14 cellular contexts compared by ENCODE assay signal in genomic region chr2:111162718-111163331, GRCh38. TPM values are rescaled to one million over a fixed set of nuclear protein-coding genes. Genes with fewer than 3 reads are reported as not detected.
A peak's percentile ranks its signal among the peaks of the same experiment; 100 is the strongest.
DNase-seq lines count a peak whose midpoint lies in the region; ATAC-seq and TF ChIP-seq lines count a peak whose summit lies in the region.
"Had no signal": no experiment of that assay in that cellular context is flagged by ENCODE, and none has a peak within 500 bp of the region (broad histone marks: within the 10 kb centered on the region; RNA-seq: fewer than 3 reads in every experiment).

No MANE protein-coding gene starts in this region.

- H3K36me3 Mint-ChIP-seq in CD4-positive, alpha-beta T cell (ENCODE audit: low read depth) = peaks cover 41% of the 10 kb centered on the region
- peaks cover 32% of the 10 kb centered on the region for H3K36me3 Mint-ChIP-seq in mesothelial cell of epicardium

- TF ChIP-seq CTCF in CD4-positive, alpha-beta T cell (IDR thresholded peaks at IDR 0.05) = no peak
- TF ChIP-seq CTCF in body of pancreas (IDR thresholded peaks at IDR 0.05) = no peak
- TF ChIP-seq CTCF in mesothelial cell of epicardium (IDR thresholded peaks at IDR 0.05; ENCODE audit: unreplicated experiment) = no peak

- H3K9me3 ChIP-seq in CD4-positive, alpha-beta T cell (ENCODE audit: control insufficient read depth, low read length) = no peaks in the 10 kb centered on the region
- H3K9me3 ChIP-seq in HUES64 (ENCODE audit: insufficient read depth, low read depth, low read length) (no peaks in the 10 kb centered on the region), body of pancreas (no peaks in the 10 kb centered on the region)
- H3K9me3 ChIP-seq: Caco-2, heart left ventricle, transverse colon had no signal

- no peaks in the 10 kb centered on the region for H3K27me3 ChIP-seq in CD4-positive, alpha-beta T cell (ENCODE audit: control insufficient read depth, insufficient read depth, low read length)
- H3K27me3 ChIP-seq in HUES64 (ENCODE audit: insufficient read depth, low read length) = no peaks in the 10 kb centered on the region
- H3K27me3 ChIP-seq in body of pancreas = no peaks in the 10 kb centered on the region
- H3K27me3 ChIP-seq: heart left ventricle, transverse colon had no signal

- H3K4me1 ChIP-seq in HUES64 (ENCODE audit: insufficient read depth, low read length) = peaks cover 21% of the 10 kb centered on the region
- peaks cover 28% of the 10 kb centered on the region for H3K4me1 ChIP-seq in body of pancreas

- H3K4me3 ChIP-seq in HUES64 (ENCODE audit: low read length) (no peak overlapping the region), body of pancreas (no peak overlapping the region)
- H3K4me3 ChIP-seq: heart left ventricle, transverse colon had no signal

- ATAC-seq in CD4-positive, alpha-beta T cell (ENCODE audit: poor library complexity) = no peak
- ATAC-seq in body of pancreas = peak; percentile 49
- no peak for ATAC-seq in HG02981 (IDR thresholded peaks at IDR 0.05; ENCODE audit: unreplicated experiment)
- ATAC-seq in GM21825 (IDR thresholded peaks at IDR 0.05; ENCODE audit: unreplicated experiment) = no peak

- H3K36me3 ChIP-seq in HUES64 (ENCODE audit: insufficient read depth, low read length) (peaks cover 76% of the 10 kb centered on the region), body of pancreas (replicated peaks in 1 of 2; ENCODE audit: insufficient read depth in 1 of 2, low read depth in 2 of 2) (peaks cover 0 to 7% of the 10 kb centered on the region in 2 donors)

- CTCF ChIA-PET in CD4-positive, alpha-beta T cell (lab: Charles Lee) = no interaction called here

- H3K9me3 Mint-ChIP-seq in CD4-positive, alpha-beta T cell = no peaks in the 10 kb centered on the region
- no peaks in the 10 kb centered on the region for H3K9me3 Mint-ChIP-seq in mesothelial cell of epicardium
- H3K9me3 Mint-ChIP-seq: central memory CD8-positive, alpha-beta T cell; naive thymus-derived CD8-positive, alpha-beta T cell had no signal

- POLR2A ChIA-PET in CD4-positive, alpha-beta T cell (lab: Charles Lee) = no interaction called here

- intact Hi-C loops in CD4-positive, alpha-beta T cell (cut with DNase I, micrococcal nuclease) = no loop called here
- intact Hi-C loops in body of pancreas (cut with DNase I) = no loop called here

- H3K27ac Mint-ChIP-seq in CD4-positive, alpha-beta T cell = peak overlapping the region; percentile 17
- H3K27ac Mint-ChIP-seq in mesothelial cell of epicardium = peak overlapping the region; percentile 57

- no peaks in the 10 kb centered on the region for H3K27me3 Mint-ChIP-seq in CD4-positive, alpha-beta T cell
- H3K27me3 Mint-ChIP-seq in mesothelial cell of epicardium (ENCODE audit: low read depth) = no peaks in the 10 kb centered on the region
- H3K27me3 Mint-ChIP-seq: central memory CD8-positive, alpha-beta T cell; naive thymus-derived CD8-positive, alpha-beta T cell had no signal

- TF ChIP-seq POLR2A in body of pancreas (IDR thresholded peaks at IDR 0.05) = no peak

- WGBS in HUES64 = 89% methylated on average over 11 of the region's 12 CpGs
- whole genome bisulfite sequencing in body of pancreas, 2 donors = 10 to 29% methylated on average over 10 to 12 of the region's 12 CpGs

- no peak for DNase-seq in CD4-positive, alpha-beta T cell
- DNase-seq in body of pancreas (peak in 2 of 4 donors; percentile 31 to 59), mesothelial cell of epicardium (ENCODE audit: low spot score in 2 of 2, unreplicated experiment in 2 of 2) (no peak), activated gamma-delta T cell treated with Interleukin-2 at 50 U/mL for 16 hours (no peak)
- no peak for DNase-seq in activated effector memory CD4-positive, alpha-beta T cell treated with anti-CD3 and anti-CD28 coated beads, Interleukin-2, amount 50 U/mL, for 16 hours
- DNase-seq: Caco-2; naive thymus-derived CD8-positive, alpha-beta T cell; stimulated activated CD4-positive, alpha-beta T cell treated with anti-CD3 and anti-CD28 coated beads, Interleukin-4, amount 100 ng/mL, for 1 hour had no signal

- H3K9ac ChIP-seq in HUES64 (ENCODE audit: low read depth, low read length) = no peak overlapping the region

- peaks cover 43% of the 10 kb centered on the region for H3K4me1 Mint-ChIP-seq in CD4-positive, alpha-beta T cell (ENCODE audit: low read depth)
- peaks cover 16% of the 10 kb centered on the region for H3K4me1 Mint-ChIP-seq in mesothelial cell of epicardium

- H3K4me3 Mint-ChIP-seq in CD4-positive, alpha-beta T cell = peak overlapping the region; percentile 25
- no peak overlapping the region for H3K4me3 Mint-ChIP-seq in mesothelial cell of epicardium
- H3K4me3 Mint-ChIP-seq: central memory CD8-positive, alpha-beta T cell had no signal

- H3K27ac ChIP-seq in CD4-positive, alpha-beta T cell (ENCODE audit: low read depth, low read length) = no peak overlapping the region
- peak overlapping the region; percentile 21; the same call in 1 of the 2 replicates for H3K27ac ChIP-seq in HUES64 (ENCODE audit: low read depth, low read length)
- peak overlapping the region in 2 of 4 donors; percentile 11 to 53 for H3K27ac ChIP-seq in body of pancreas
- H3K27ac ChIP-seq: transverse colon had no signal

RNA-seq across cellular contexts. Expression of gene BCL2L11, which starts 42.1 kb away (rescaled TPM):
- 10 to 100 TPM; 48.6 to 50.1 TPM for total RNA-seq in CD4-positive, alpha-beta T cell
- polyA plus RNA-seq in HUES64 (2013, experiment 1 of 2) = 11.1 TPM
- 14.6 TPM for polyA plus RNA-seq in HUES64 (2013, experiment 2 of 2)
- total RNA-seq in body of pancreas (10 to 100 TPM; 10.9 to 18.7 TPM), mesothelial cell of epicardium (20.1 to 24.5 TPM (median 21.7 TPM) in 3 replicates)
